ENCODE assay signal across 14 cellular contexts in the genomic region with DNA sequence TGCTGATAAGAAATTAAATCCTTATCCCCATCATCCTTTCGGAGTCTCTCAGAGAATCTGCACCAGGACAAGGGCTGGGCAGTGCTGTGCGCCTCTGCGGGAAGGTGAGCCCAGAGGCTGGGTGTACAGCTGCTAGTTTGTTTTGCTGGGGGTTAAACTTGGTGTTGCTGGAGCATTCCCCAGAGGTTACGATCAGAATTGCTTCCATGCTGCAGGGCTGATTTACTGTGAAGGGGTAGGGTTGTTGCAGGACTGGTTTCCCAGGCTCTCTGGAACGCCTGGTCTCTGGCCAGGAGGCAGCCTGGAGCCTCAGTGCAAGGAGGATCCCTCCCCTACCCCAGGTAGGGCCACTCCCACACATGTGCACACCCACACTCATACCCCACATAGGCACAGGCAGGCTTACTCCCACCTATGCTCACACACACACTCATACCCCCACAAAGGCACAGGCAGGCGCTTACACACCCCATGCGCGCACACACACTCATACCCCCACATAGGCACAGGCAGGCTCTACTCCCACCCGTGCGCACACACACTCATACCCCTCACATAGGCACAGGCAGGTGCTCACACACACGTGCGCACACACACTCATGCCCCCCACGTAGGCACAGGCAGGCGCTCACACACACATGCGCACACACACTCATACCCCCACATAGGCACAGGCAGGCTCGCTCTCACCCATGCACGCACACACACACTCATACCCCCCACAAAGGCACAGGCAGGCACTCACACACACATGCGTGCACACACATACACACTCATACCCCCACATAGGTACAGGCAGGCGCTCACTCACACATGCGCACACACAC. TPM values are rescaled to one million over a fixed set of nuclear protein-coding genes. Genes with fewer than 3 reads are reported as not detected.
A peak's percentile ranks its signal among the peaks of the same experiment; 100 is the strongest.
DNase-seq lines count a peak whose midpoint lies in the region; ATAC-seq, FAIRE-seq and TF ChIP-seq lines count a peak whose summit lies in the region.
"Had no signal": no experiment of that assay in that cellular context is flagged by ENCODE, and none has a peak within 500 bp of the region (broad histone marks: within the 10 kb centered on the region; RNA-seq: fewer than 3 reads in every experiment).

No MANE protein-coding gene starts in this region.

- H3K4me2 ChIP-seq in H1 (ENCODE audit: insufficient read depth in 1 of 2, low read depth in 2 of 2, low read length in 2 of 2) = no peak overlapping the region

- no peak overlapping the region for H3K27ac ChIP-seq in CD8-positive, alpha-beta memory T cell (ENCODE audit: low read depth, low read length)
- no peak overlapping the region for H3K27ac ChIP-seq in H1 (ENCODE audit: low read depth, low read length)
- H3K27ac ChIP-seq: SJCRH30 had no signal

- H2AK5ac ChIP-seq in H1 (ENCODE audit: low read depth, low read length) = no peak overlapping the region

- TF ChIP-seq POLR2A in H1 (IDR thresholded peaks at IDR 0.05; ENCODE audit: control extremely low read depth in 1 of 2, low read depth in 2 of 2, low read length in 2 of 2) = no peak

- H2BK120ac ChIP-seq in H1 (replicated peaks; ENCODE audit: low read depth, low read length) = no peak overlapping the region

- no peak overlapping the region for H3K56ac ChIP-seq in H1 (replicated peaks; ENCODE audit: insufficient read length, low read depth, low read length)

- no peak overlapping the region for H3K4ac ChIP-seq in H1 (replicated peaks; ENCODE audit: insufficient read length, low read depth, low read length)

- WGBS in H1 (ENCODE audit: extremely low coverage in 1 of 2, insufficient coverage in 1 of 2, insufficient read length in 1 of 2, insufficient replicate concordance in 2 of 2, low coverage in 1 of 2, low lambda C conversion rate in 2 of 2, missing lambda C conversion rate in 1 of 2), 2 experiments = 93% methylated on average over 20 of the region's 20 CpGs; no CpG with 5 or more reads in 1 of the 2 experiments

- no peak overlapping the region for H2BK20ac ChIP-seq in H1 (ENCODE audit: low read length)

- no peak overlapping the region for H3K4me3 ChIP-seq in CD8-positive, alpha-beta memory T cell (ENCODE audit: low read length)
- no peak overlapping the region for H3K4me3 ChIP-seq in H1 (ENCODE audit: extremely low read depth in 1 of 4, insufficient read depth in 2 of 4, low read depth in 3 of 4, low read length in 4 of 4)
- H3K4me3 ChIP-seq: SJCRH30 had no signal

- H3K9ac ChIP-seq in H1 (replicated peaks in 1 of 4; ENCODE audit: extremely low read depth in 1 of 4, low read depth in 3 of 4, low read length in 3 of 4) = no peak overlapping the region

- H3K4me3 Mint-ChIP-seq in CD8-positive, alpha-beta memory T cell = peak overlapping the region in 6 of 7 donors; percentile 6 to 78 (median 50)
- no peak overlapping the region for H3K4me3 Mint-ChIP-seq in nephron progenitor cell
- H3K4me3 Mint-ChIP-seq: neural crest cell had no signal

- H2BK5ac ChIP-seq in H1 (ENCODE audit: low read depth, low read length) = peak overlapping the region; percentile 24; the same call in 1 of the 2 replicates

- H3K9me3 Mint-ChIP-seq in CD8-positive, alpha-beta memory T cell = no peaks in the 10 kb centered on the region
- no peaks in the 10 kb centered on the region for H3K9me3 Mint-ChIP-seq in nephron progenitor cell
- H3K9me3 Mint-ChIP-seq: activated naive CD4-positive, alpha-beta T cell treated with anti-CD3 and anti-CD28 coated beads, Interleukin-2, amount 50 U/mL, for 72 hours; neural crest cell had no signal

- TF ChIP-seq CTCF in H1 (IDR thresholded peaks at IDR 0.05; ENCODE audit: control extremely low read depth in 1 of 3, insufficient read depth in 1 of 3, low read depth in 1 of 3, low read length in 3 of 3) (no peak), nephron progenitor cell (IDR thresholded peaks at IDR 0.05) (no peak)

- H4K5ac ChIP-seq in H1 (ENCODE audit: insufficient read length, low read depth, low read length) = no peak overlapping the region

- H3K27ac Mint-ChIP-seq in CD8-positive, alpha-beta memory T cell = peak overlapping the region in 6 of 8 donors; percentile 2 to 84 (median 68)
- H3K27ac Mint-ChIP-seq in nephron progenitor cell = peak overlapping the region; percentile 46

- H2BK15ac ChIP-seq in H1 (ENCODE audit: low read length) = no peak overlapping the region

- DNase-seq in CD8-positive, alpha-beta memory T cell = no peak
- DNase-seq in NAMALWA (ENCODE audit: low spot score) = peak; percentile 36
- DNase-seq in H1 (ENCODE audit: low read depth in 1 of 2, low spot score in 2 of 2) = no peak
- DNase-seq in nephron progenitor cell = no peak
- DNase-seq in SW 1271 (lab: John Stamatoyannopoulos, UW) = no peak
- no peak for DNase-seq in NCI-H748 (lab: John Stamatoyannopoulos, UW; ENCODE audit: unreplicated experiment)
- DNase-seq: activated CD4-positive, alpha-beta T cell treated with anti-CD3 and anti-CD28 coated beads, Interleukin-2, amount 50 U/mL, for 1 hour; NCI-H187; SJCRH30; stimulated activated naive CD4-positive, alpha-beta T cell had no signal

- peaks cover 10% of the 10 kb centered on the region for H3K79me1 ChIP-seq in H1 (ENCODE audit: low read depth, low read length)

- peaks cover 0 to 6% of the 10 kb centered on the region in 2 experiments for H4K20me1 ChIP-seq in H1 (replicated peaks in 1 of 2; ENCODE audit: control insufficient read depth in 1 of 2, insufficient read depth in 2 of 2, low read length in 2 of 2)

- peaks cover 0 to 7% of the 10 kb centered on the region in 2 experiments; a peak in 1 of 4 replicates for H3K79me2 ChIP-seq in H1 (ENCODE audit: control insufficient read depth in 1 of 2, insufficient read depth in 2 of 2, low read length in 2 of 2)

- POLR2A ChIA-PET in CD8-positive, alpha-beta memory T cell (lab: Charles Lee) = no interaction called here
- POLR2A ChIA-PET in H1 (lab: Charles Lee; ENCODE audit: partially characterized antibody) = no interaction called here

- no peak for FAIRE-seq in H1 (lab: Jason Lieb, UNC)

- H3K14ac ChIP-seq in H1 (ENCODE audit: insufficient read length) = no peak overlapping the region

- no peaks in the 10 kb centered on the region for H3K23me2 ChIP-seq in H1 (ENCODE audit: low read depth, low read length)

- no peak overlapping the region for H4K91ac ChIP-seq in H1 (replicated peaks; ENCODE audit: insufficient read length, low read length)

- ATAC-seq in HG03571 (IDR thresholded peaks at IDR 0.05; ENCODE audit: unreplicated experiment) = no peak
- no peak for ATAC-seq in GM18858 (IDR thresholded peaks at IDR 0.05; ENCODE audit: unreplicated experiment)

- H3K23ac ChIP-seq in H1 (ENCODE audit: insufficient read length) = peak overlapping the region; percentile 39

- H3K27me3 ChIP-seq in CD8-positive, alpha-beta memory T cell (ENCODE audit: insufficient read depth, low read length, poor library complexity, severe bottlenecking) = no peaks in the 10 kb centered on the region
- H3K27me3 ChIP-seq in H1 (replicated peaks in 1 of 4; ENCODE audit: control insufficient read depth in 3 of 4, extremely low read depth in 1 of 4, insufficient read depth in 3 of 4, low read length in 3 of 4) = no peaks in the 10 kb centered on the region
- H3K27me3 ChIP-seq: SJCRH30 had no signal

- TF ChIP-seq EP300 in H1 (IDR thresholded peaks at IDR 0.05; ENCODE audit: borderline replicate concordance in 1 of 2, low read depth in 2 of 2, low read length in 2 of 2) = no peak

- peaks cover 33 to 51% (median 47%) of the 10 kb centered on the region in 3 donors for H3K4me1 Mint-ChIP-seq in CD8-positive, alpha-beta memory T cell
- H3K4me1 Mint-ChIP-seq in nephron progenitor cell = peaks cover 68% of the 10 kb centered on the region
- H3K4me1 Mint-ChIP-seq: neural crest cell had no signal

- H3K36me3 Mint-ChIP-seq in CD8-positive, alpha-beta memory T cell = peaks cover 0 to 8% (median 4%) of the 10 kb centered on the region in 3 donors
- no peaks in the 10 kb centered on the region for H3K36me3 Mint-ChIP-seq in nephron progenitor cell (ENCODE audit: low read depth)
- H3K36me3 Mint-ChIP-seq: activated naive CD4-positive, alpha-beta T cell treated with anti-CD3 and anti-CD28 coated beads, Interleukin-2, amount 50 U/mL, for 72 hours had no signal

- H2BK12ac ChIP-seq in H1 (ENCODE audit: low read depth, low read length) = peak overlapping the region; percentile 39; the same call in 1 of the 2 replicates

- no peaks in the 10 kb centered on the region for H3K9me3 ChIP-seq in CD8-positive, alpha-beta memory T cell (ENCODE audit: low read length)
- H3K9me3 ChIP-seq in H1 (ENCODE audit: insufficient read depth in 2 of 2, low read depth in 1 of 2, low read length in 1 of 2) = no peaks in the 10 kb centered on the region
- H3K9me3 ChIP-seq: SJCRH30 had no signal

- peak; percentile 8 to 19; a peak in 2 of 4 replicates for TF ChIP-seq RAD21 in H1 (IDR thresholded peaks at IDR 0.05 in 1 of 2, conservative IDR thresholded peaks at IDR 0.05 in 1 of 2; ENCODE audit: low read depth in 2 of 2, low read length in 2 of 2)

- peaks cover 0 to 5% of the 10 kb centered on the region in 2 donors for H3K27me3 Mint-ChIP-seq in CD8-positive, alpha-beta memory T cell
- H3K27me3 Mint-ChIP-seq in nephron progenitor cell (ENCODE audit: low read depth, poor library complexity) = peaks cover 3% of the 10 kb centered on the region

- H3K18ac ChIP-seq in H1 (ENCODE audit: extremely low read depth, low read length) = no peak overlapping the region; the same call in 1 of the 2 replicates

- no peaks in the 10 kb centered on the region for H3K36me3 ChIP-seq in CD8-positive, alpha-beta memory T cell (ENCODE audit: insufficient read depth, low read length)
- H3K36me3 ChIP-seq in H1 (ENCODE audit: control insufficient read depth in 2 of 4, insufficient read depth in 4 of 4, low read length in 3 of 4) = no peaks in the 10 kb centered on the region
- H3K36me3 ChIP-seq: SJCRH30 had no signal

- no peak overlapping the region for H4K8ac ChIP-seq in H1 (ENCODE audit: extremely low read depth, insufficient read depth, low read length)

- CTCF ChIA-PET in CD8-positive, alpha-beta memory T cell (lab: Charles Lee) = no interaction called here
- CTCF ChIA-PET in H1 (lab: Charles Lee; ENCODE audit: partially characterized antibody) = interaction anchor here (1.5 kb wide), 1 partner anchor 10 kb away, joined by 4 read pairs; no protein-coding TSS in a partner anchor

- H2AFZ ChIP-seq in H1 (ENCODE audit: low read length) = no peak overlapping the region

- H3K4me1 ChIP-seq in CD8-positive, alpha-beta memory T cell (ENCODE audit: insufficient read depth, low read length) = peaks cover 10% of the 10 kb centered on the region
- peaks cover 0 to 4% (median 0%) of the 10 kb centered on the region in 4 experiments; a peak in 3 of 7 replicates for H3K4me1 ChIP-seq in H1 (replicated peaks in 1 of 4; ENCODE audit: control insufficient read depth in 3 of 4, insufficient read depth in 4 of 4, low read length in 3 of 4)
- H3K4me1 ChIP-seq: SJCRH30 had no signal

RNA-seq across cellular contexts. Expression of gene CNNM4, which starts 11.3 kb away (rescaled TPM):
- total RNA-seq in CD8-positive, alpha-beta memory T cell = 1 to 10 TPM; 6.9 to 7.2 TPM
- polyA plus RNA-seq in CD8-positive, alpha-beta memory T cell = 4.1 TPM
- 10.7 and 11.0 TPM in 2 replicates for total RNA-seq in H1 (2021; fragmentation: NEBNext Ultra II Directional; extraction: Animal tissue kit (Norgen Biotek cat#: 25700))
- polyA plus RNA-seq in H1 (2011; rRNA removed) = 10.3 and 13.0 TPM in 2 replicates
- 9.1 TPM for polyA plus RNA-seq in H1 (2011; cell fraction: cytosol; rRNA removed)
- polyA plus RNA-seq in H1 (2011; cell fraction: nucleus; rRNA removed) = 14.5 TPM
- polyA plus RNA-seq in H1 (2012, experiment 1 of 2) = 7.8 to 10.7 TPM (median 8.8 TPM) in 4 replicates
- polyA plus RNA-seq in H1 (2012, experiment 2 of 2) = 9.7 TPM
- polyA plus RNA-seq in H1 (2013, experiment 1 of 2) = 14.0 TPM
- 14.7 TPM for polyA plus RNA-seq in H1 (2013, experiment 2 of 2)
- polyA minus RNA-seq in H1 (2011; rRNA and poly(A)+ RNA removed) = 19.8 and 22.7 TPM in 2 replicates
- polyA minus RNA-seq in H1 (2011; cell fraction: cytosol; rRNA and poly(A)+ RNA removed) = 13.0 TPM
- 11.9 TPM for polyA minus RNA-seq in H1 (2011; cell fraction: nucleus; rRNA and poly(A)+ RNA removed)

RNA-seq across cellular contexts. Expression of gene LMAN2L, which starts 32.1 kb away (rescaled TPM):
- 1 to 10 TPM; 9.4 to 9.9 TPM for total RNA-seq in CD8-positive, alpha-beta memory T cell
- 25.9 TPM for polyA plus RNA-seq in CD8-positive, alpha-beta memory T cell
- 14.3 and 15.7 TPM in 2 replicates for total RNA-seq in H1 (2021; fragmentation: NEBNext Ultra II Directional; extraction: Animal tissue kit (Norgen Biotek cat#: 25700))
- 11.1 and 17.6 TPM in 2 replicates for polyA plus RNA-seq in H1 (2011; rRNA removed)
- polyA plus RNA-seq in H1 (2011; cell fraction: cytosol; rRNA removed) = 17.3 TPM
- 14.4 TPM for polyA plus RNA-seq in H1 (2011; cell fraction: nucleus; rRNA removed)
- 15.9 to 19.5 TPM (median 18.1 TPM) in 4 replicates for polyA plus RNA-seq in H1 (2012, experiment 1 of 2)
- 17.5 TPM for polyA plus RNA-seq in H1 (2012, experiment 2 of 2)
- 18.3 TPM for polyA plus RNA-seq in H1 (2013, experiment 1 of 2)
- polyA plus RNA-seq in H1 (2013, experiment 2 of 2) = 21.0 TPM
- 20.1 and 25.3 TPM in 2 replicates for polyA minus RNA-seq in H1 (2011; rRNA and poly(A)+ RNA removed)
- polyA minus RNA-seq in H1 (2011; cell fraction: cytosol; rRNA and poly(A)+ RNA removed) = 7.6 TPM
- polyA minus RNA-seq in H1 (2011; cell fraction: nucleus; rRNA and poly(A)+ RNA removed) = 9.3 TPM

RNA-seq across cellular contexts. Expression of gene CNNM3, which starts 44.1 kb away (rescaled TPM):
- total RNA-seq in CD8-positive, alpha-beta memory T cell = 10 to 100 TPM; 32.6 to 36.6 TPM
- 13.0 TPM for polyA plus RNA-seq in CD8-positive, alpha-beta memory T cell
- 29.2 and 29.9 TPM in 2 replicates for total RNA-seq in H1 (2021; fragmentation: NEBNext Ultra II Directional; extraction: Animal tissue kit (Norgen Biotek cat#: 25700))
- polyA plus RNA-seq in H1 (2011; rRNA removed) = 29.1 and 39.0 TPM in 2 replicates
- 19.0 TPM for polyA plus RNA-seq in H1 (2011; cell fraction: cytosol; rRNA removed)
- polyA plus RNA-seq in H1 (2011; cell fraction: nucleus; rRNA removed) = 60.7 TPM
- polyA plus RNA-seq in H1 (2012, experiment 1 of 2) = 16.3 to 26.5 TPM (median 21.7 TPM) in 4 replicates
- polyA plus RNA-seq in H1 (2012, experiment 2 of 2) = 16.7 TPM
- polyA plus RNA-seq in H1 (2013, experiment 1 of 2) = 30.0 TPM
- polyA plus RNA-seq in H1 (2013, experiment 2 of 2) = 28.7 TPM
- 39.0 and 41.6 TPM in 2 replicates for polyA minus RNA-seq in H1 (2011; rRNA and poly(A)+ RNA removed)
- polyA minus RNA-seq in H1 (2011; cell fraction: cytosol; rRNA and poly(A)+ RNA removed) = 27.4 TPM
- polyA minus RNA-seq in H1 (2011; cell fraction: nucleus; rRNA and poly(A)+ RNA removed) = 42.5 TPM
